8 cellular contexts compared by ENCODE assay signal in genomic region chr7:6448943-6449543, GRCh38. TPM values are rescaled to one million over a fixed set of nuclear protein-coding genes. Genes with fewer than 3 reads are reported as not detected.
A peak's percentile ranks its signal among the peaks of the same experiment; 100 is the strongest.
DNase-seq lines count a peak whose midpoint lies in the region; ATAC-seq and TF ChIP-seq lines count a peak whose summit lies in the region.

No MANE protein-coding gene starts in this region.

- 87% methylated on average over 16 of the region's 16 CpGs for WGBS in suprapubic skin
- 85 to 90% methylated on average over 16 of the region's 16 CpGs for WGBS in lower leg skin, 2 donors

- TF ChIP-seq EP300 in suprapubic skin (IDR thresholded peaks at IDR 0.05), result no peak

- peaks cover 7% of the 10 kb centered on the region for H3K4me1 ChIP-seq in suprapubic skin

- no peak for TF ChIP-seq CTCF in suprapubic skin (IDR thresholded peaks at IDR 0.05)
- no peak for TF ChIP-seq CTCF in lower leg skin (IDR thresholded peaks at IDR 0.05)

- no peaks in the 10 kb centered on the region for H3K9me3 Mint-ChIP-seq in activated CD4-positive, alpha-beta T cell treated with anti-CD3 and anti-CD28 coated beads, Interleukin-2, amount 10 ng/mL, durations not matched to agents 24 days and 14 days
- H3K9me3 Mint-ChIP-seq in activated CD4-positive, alpha-beta memory T cell treated with anti-CD3 and anti-CD28 coated beads, Interleukin-2, amount 10 ng/mL, durations not matched to agents 7 days and 5 days, result no peaks in the 10 kb centered on the region

- peaks cover 13% of the 10 kb centered on the region for H3K4me1 Mint-ChIP-seq in activated CD4-positive, alpha-beta T cell treated with anti-CD3 and anti-CD28 coated beads, Interleukin-2, amount 10 ng/mL, durations not matched to agents 24 days and 14 days
- H3K4me1 Mint-ChIP-seq in activated CD4-positive, alpha-beta memory T cell treated with anti-CD3 and anti-CD28 coated beads, Interleukin-2, amount 10 ng/mL, durations not matched to agents 7 days and 5 days, result peaks cover 28% of the 10 kb centered on the region

- peaks cover 18% of the 10 kb centered on the region for H3K36me3 ChIP-seq in suprapubic skin

- intact Hi-C loops in activated CD4-positive, alpha-beta T cell treated with anti-CD3 and anti-CD28 coated beads, Interleukin-2, amount 10 ng/mL, durations not matched to agents 24 days and 14 days (cut with micrococcal nuclease), result no loop called here
- intact Hi-C loops in lower leg skin (cut with DNase I; ENCODE audit: low total_unique reads), result no loop called here
- intact Hi-C loops in posterior vena cava (cut with DNase I), result no loop called here

- H3K27ac ChIP-seq in suprapubic skin, result peak overlapping the region; percentile 94

- TF ChIP-seq POLR2A in suprapubic skin (IDR thresholded peaks at IDR 0.05) (no peak), lower leg skin (IDR thresholded peaks at IDR 0.05) (no peak)

- H3K9me3 ChIP-seq in suprapubic skin, result no peaks in the 10 kb centered on the region

- H3K4me3 Mint-ChIP-seq in activated CD4-positive, alpha-beta T cell treated with anti-CD3 and anti-CD28 coated beads, Interleukin-2, amount 10 ng/mL, durations not matched to agents 24 days and 14 days, result peak overlapping the region; percentile 94
- peak overlapping the region; percentile 62 for H3K4me3 Mint-ChIP-seq in activated CD4-positive, alpha-beta memory T cell treated with anti-CD3 and anti-CD28 coated beads, Interleukin-2, amount 10 ng/mL, durations not matched to agents 7 days and 5 days

- POLR2A ChIA-PET in activated CD4-positive, alpha-beta memory T cell treated with anti-CD3 and anti-CD28 coated beads, Interleukin-2, amount 10 ng/mL, durations not matched to agents 7 days and 5 days (lab: Charles Lee), result interaction anchor here (0.6 to 2.8 kb wide), 9 partner anchors 11 to 626 kb away, joined by 3 to 39 read pairs (median 4); partner anchors contain the start of gene INTS15

- H3K27me3 Mint-ChIP-seq in activated CD4-positive, alpha-beta T cell treated with anti-CD3 and anti-CD28 coated beads, Interleukin-2, amount 10 ng/mL, durations not matched to agents 24 days and 14 days, result no peaks in the 10 kb centered on the region
- no peaks in the 10 kb centered on the region for H3K27me3 Mint-ChIP-seq in activated CD4-positive, alpha-beta memory T cell treated with anti-CD3 and anti-CD28 coated beads, Interleukin-2, amount 10 ng/mL, durations not matched to agents 7 days and 5 days

- peak overlapping the region; percentile 32 for H3K27ac Mint-ChIP-seq in activated CD4-positive, alpha-beta T cell treated with anti-CD3 and anti-CD28 coated beads, Interleukin-2, amount 10 ng/mL, durations not matched to agents 24 days and 14 days
- peak overlapping the region; percentile 63 for H3K27ac Mint-ChIP-seq in activated CD4-positive, alpha-beta memory T cell treated with anti-CD3 and anti-CD28 coated beads, Interleukin-2, amount 10 ng/mL, durations not matched to agents 7 days and 5 days

- no peaks in the 10 kb centered on the region for H3K27me3 ChIP-seq in suprapubic skin

- H3K4me3 ChIP-seq in suprapubic skin (no peak overlapping the region), lower leg skin (ENCODE audit: low read depth, poor library complexity, severe bottlenecking) (no peak overlapping the region)

- DNase-seq in activated CD4-positive, alpha-beta T cell treated with anti-CD3 and anti-CD28 coated beads, Interleukin-2, amount 10 ng/mL, durations not matched to agents 24 days and 14 days, result no peak
- no peak for DNase-seq in activated CD4-positive, alpha-beta T cell treated with anti-CD3 and anti-CD28 coated beads for 1 hour
- DNase-seq in activated CD4-positive, alpha-beta memory T cell treated with anti-CD3 and anti-CD28 coated beads, Interleukin-2, amount 10 ng/mL, durations not matched to agents 7 days and 5 days, result no peak
- no peak for DNase-seq in left lobe of liver (ENCODE audit: low spot score)
- DNase-seq in suprapubic skin (ENCODE audit: low spot score in 2 of 2), result no peak
- no peak for DNase-seq in lower leg skin (ENCODE audit: low spot score in 2 of 2)
- no peak for DNase-seq in occipital lobe (lab: John Stamatoyannopoulos, UW)
- DNase-seq in posterior vena cava (ENCODE audit: low spot score), result no peak

- H3K36me3 Mint-ChIP-seq in activated CD4-positive, alpha-beta T cell treated with anti-CD3 and anti-CD28 coated beads, Interleukin-2, amount 10 ng/mL, durations not matched to agents 24 days and 14 days (ENCODE audit: low read depth), result peaks cover 21% of the 10 kb centered on the region
- peaks cover 22% of the 10 kb centered on the region for H3K36me3 Mint-ChIP-seq in activated CD4-positive, alpha-beta memory T cell treated with anti-CD3 and anti-CD28 coated beads, Interleukin-2, amount 10 ng/mL, durations not matched to agents 7 days and 5 days (ENCODE audit: low read depth)

- peak; percentile 6 for ATAC-seq in left lobe of liver

- CTCF ChIA-PET in activated CD4-positive, alpha-beta memory T cell treated with anti-CD3 and anti-CD28 coated beads, Interleukin-2, amount 10 ng/mL, durations not matched to agents 7 days and 5 days (lab: Charles Lee), result no interaction called here

RNA-seq across cellular contexts. Expression of gene DAGLB, which starts 1.3 kb away (rescaled TPM):
- total RNA-seq in activated CD4-positive, alpha-beta T cell treated with anti-CD3 and anti-CD28 coated beads, Interleukin-2, amount 10 ng/mL, durations not matched to agents 24 days and 14 days, result 18.8 and 26.8 TPM in 2 replicates
- 10 to 100 TPM; 15.7 to 16.5 TPM for total RNA-seq in activated CD4-positive, alpha-beta memory T cell treated with anti-CD3 and anti-CD28 coated beads, Interleukin-2, amount 10 ng/mL, durations not matched to agents 7 days and 5 days
- total RNA-seq in left lobe of liver, result 17.9 TPM
- total RNA-seq in suprapubic skin, result 10 to 100 TPM; 19.0 to 61.2 (median 22.0) TPM
- 10 to 100 TPM; 26.1 to 35.9 (median 27.5) TPM for total RNA-seq in lower leg skin
- total RNA-seq in occipital lobe, result 27.9 TPM
- 10 to 100 TPM; 10.7 to 14.6 TPM for total RNA-seq in posterior vena cava

RNA-seq across cellular contexts. Expression of gene KDELR2, which starts 34.9 kb away (rescaled TPM):
- 64.0 and 73.8 TPM in 2 replicates for total RNA-seq in activated CD4-positive, alpha-beta T cell treated with anti-CD3 and anti-CD28 coated beads, Interleukin-2, amount 10 ng/mL, durations not matched to agents 24 days and 14 days
- total RNA-seq in activated CD4-positive, alpha-beta memory T cell treated with anti-CD3 and anti-CD28 coated beads, Interleukin-2, amount 10 ng/mL, durations not matched to agents 7 days and 5 days, result 10 to 100 TPM; 64.1 to 72.1 TPM
- 146 TPM for total RNA-seq in left lobe of liver
- total RNA-seq in suprapubic skin, result 10 to 100 TPM; 62.4 to 70.5 (median 68.9) TPM
- total RNA-seq in lower leg skin, result 10 to 100 TPM; 44.8 to 64.3 (median 57.5) TPM
- total RNA-seq in occipital lobe, result 84.1 TPM
- total RNA-seq in posterior vena cava, result 100 to 1,000 TPM; 150 to 159 TPM
